In genomic region chr1:151897861-151898468, GRCh38 we compare ENCODE assay signal across 17 cellular contexts. TPM values are rescaled to one million over a fixed set of nuclear protein-coding genes. Genes with fewer than 3 reads are reported as not detected.
DNase-seq lines count a peak whose midpoint lies in the region; ATAC-seq and TF ChIP-seq lines count a peak whose summit lies in the region.
"Had no signal": no experiment of that assay in that cellular context is flagged by ENCODE, and none has a peak within 500 bp of the region (broad histone marks: within the 10 kb centered on the region; RNA-seq: fewer than 3 reads in every experiment).

No MANE protein-coding gene starts in this region.

- peaks cover 4% of the 10 kb centered on the region for H3K9me3 ChIP-seq in CD4-positive, alpha-beta T cell (ENCODE audit: control insufficient read depth, low read length)
- H3K9me3 ChIP-seq in CD8-positive, alpha-beta memory T cell (ENCODE audit: low read length): no peaks in the 10 kb centered on the region
- H3K9me3 ChIP-seq in hepatocyte (ENCODE audit: low read depth): no peaks in the 10 kb centered on the region
- H3K9me3 ChIP-seq: neutrophil, right lobe of liver had no signal

- H3K36me3 Mint-ChIP-seq in CD4-positive, alpha-beta T cell (ENCODE audit: low read depth): peaks cover 73% of the 10 kb centered on the region
- H3K36me3 Mint-ChIP-seq in CD8-positive, alpha-beta memory T cell: peaks cover 20 to 57% (median 32%) of the 10 kb centered on the region in 3 donors
- peaks cover 42% of the 10 kb centered on the region for H3K36me3 Mint-ChIP-seq in activated T-helper 1 cell treated with anti-CD3 and anti-CD28 coated beads, Interleukin-12 subunit alpha, Interleukin-12 subunit beta, Interleukin-2, Interleukin-4 antibody, amounts not matched to agents 30 ng/mL and 10 ng/mL and 1 ng/mL, durations not matched to agents 14 hours and 24 hours and 36 hours (ENCODE audit: low read depth)

- peaks cover 4% of the 10 kb centered on the region for H3K36me3 ChIP-seq in CD8-positive, alpha-beta memory T cell (ENCODE audit: insufficient read depth, low read length)
- no peaks in the 10 kb centered on the region for H3K36me3 ChIP-seq in hepatocyte (replicated peaks; ENCODE audit: insufficient read depth, low read depth)
- H3K36me3 ChIP-seq: neutrophil had no signal

- DNase-seq in CD4-positive, alpha-beta T cell: peak in 3 of 10 experiments; percentile 8 to 18 (median 15)
- DNase-seq in CD8-positive, alpha-beta memory T cell: no peak
- DNase-seq in activated T-helper 1 cell treated with anti-CD3 and anti-CD28 coated beads, Interleukin-12 subunit alpha, Interleukin-12 subunit beta, Interleukin-2, Interleukin-4 antibody, amounts not matched to agents 30 ng/mL and 10 ng/mL and 1 ng/mL, durations not matched to agents 14 hours and 24 hours and 36 hours (ENCODE audit: low spot score): no peak
- DNase-seq in hepatocyte (ENCODE audit: low spot score): no peak
- no peak for DNase-seq in NCI-H748 (lab: John Stamatoyannopoulos, UW; ENCODE audit: unreplicated experiment)
- DNase-seq in NCI-H2081 (lab: John Stamatoyannopoulos, UW): no peak
- DNase-seq: midbrain, NCI-H524 treated with DMSO at 0.1 percent for 48 hours, right lobe of liver had no signal

- peaks cover 59% of the 10 kb centered on the region for H3K79me2 ChIP-seq in hepatocyte

- CTCF ChIA-PET in CD4-positive, alpha-beta T cell (lab: Charles Lee): interaction anchor here (1.2 to 6.2 kb wide), 8 partner anchors 9 to 137 kb away, joined by 3 to 27 read pairs (median 5); partner anchors contain the start of gene THEM4
- CTCF ChIA-PET in CD8-positive, alpha-beta memory T cell (lab: Charles Lee): interaction anchor here (1.0 to 3.8 kb wide), 7 partner anchors 9 to 103 kb away, joined by 3 to 12 read pairs (median 7); partner anchors contain the start of gene THEM4

- peaks cover 49% of the 10 kb centered on the region for H3K4me1 ChIP-seq in CD8-positive, alpha-beta memory T cell (ENCODE audit: insufficient read depth, low read length)
- H3K4me1 ChIP-seq in hepatocyte (ENCODE audit: insufficient read depth): peaks cover 4% of the 10 kb centered on the region

- POLR2A ChIA-PET in CD4-positive, alpha-beta T cell (lab: Charles Lee): interaction anchor here (0.7 to 7.8 kb wide), 16 partner anchors 10 to 498 kb away, joined by 3 to 106 read pairs (median 4); partner anchors contain the start of genes C2CD4D, MRPL9, S100A10 and TDRKH
- POLR2A ChIA-PET in CD8-positive, alpha-beta memory T cell (lab: Charles Lee): interaction anchor here (0.9 to 2.6 kb wide), 4 partner anchors 9 to 135 kb away, joined by 4 to 9 read pairs (median 6); partner anchors contain the start of genes MRPL9 and THEM4

- H3K27me3 ChIP-seq in CD4-positive, alpha-beta T cell (ENCODE audit: control insufficient read depth, insufficient read depth, low read length): no peaks in the 10 kb centered on the region
- no peaks in the 10 kb centered on the region for H3K27me3 ChIP-seq in CD8-positive, alpha-beta memory T cell (ENCODE audit: insufficient read depth, low read length, poor library complexity, severe bottlenecking)
- no peaks in the 10 kb centered on the region for H3K27me3 ChIP-seq in hepatocyte
- H3K27me3 ChIP-seq: neutrophil, right lobe of liver had no signal

- H3K27ac Mint-ChIP-seq in CD4-positive, alpha-beta T cell: peak overlapping the region; percentile 96
- peak overlapping the region; percentile 81 to 98 (median 93) for H3K27ac Mint-ChIP-seq in CD8-positive, alpha-beta memory T cell
- peak overlapping the region; percentile 63 for H3K27ac Mint-ChIP-seq in activated T-helper 1 cell treated with anti-CD3 and anti-CD28 coated beads, Interleukin-12 subunit alpha, Interleukin-12 subunit beta, Interleukin-2, Interleukin-4 antibody, amounts not matched to agents 30 ng/mL and 10 ng/mL and 1 ng/mL, durations not matched to agents 14 hours and 24 hours and 36 hours
- H3K27ac Mint-ChIP-seq: type B pancreatic cell had no signal

- H3K4me1 Mint-ChIP-seq in CD4-positive, alpha-beta T cell (ENCODE audit: low read depth): peaks cover 80% of the 10 kb centered on the region
- H3K4me1 Mint-ChIP-seq in CD8-positive, alpha-beta memory T cell: peaks cover 55 to 71% (median 70%) of the 10 kb centered on the region in 3 donors
- H3K4me1 Mint-ChIP-seq in activated T-helper 1 cell treated with anti-CD3 and anti-CD28 coated beads, Interleukin-12 subunit alpha, Interleukin-12 subunit beta, Interleukin-2, Interleukin-4 antibody, amounts not matched to agents 30 ng/mL and 10 ng/mL and 1 ng/mL, durations not matched to agents 14 hours and 24 hours and 36 hours (ENCODE audit: low read depth): peaks cover 48% of the 10 kb centered on the region

- H3K9me3 Mint-ChIP-seq in CD4-positive, alpha-beta T cell: peaks cover 12% of the 10 kb centered on the region
- H3K9me3 Mint-ChIP-seq in CD8-positive, alpha-beta memory T cell: peaks cover 0 to 30% (median 15%) of the 10 kb centered on the region in 5 donors
- peaks cover 29% of the 10 kb centered on the region for H3K9me3 Mint-ChIP-seq in activated T-helper 1 cell treated with anti-CD3 and anti-CD28 coated beads, Interleukin-12 subunit alpha, Interleukin-12 subunit beta, Interleukin-2, Interleukin-4 antibody, amounts not matched to agents 30 ng/mL and 10 ng/mL and 1 ng/mL, durations not matched to agents 14 hours and 24 hours and 36 hours

- H3K9me2 ChIP-seq in hepatocyte (replicated peaks; ENCODE audit: insufficient read depth): no peaks in the 10 kb centered on the region

- intact Hi-C loops in CD4-positive, alpha-beta T cell (cut with DNase I, micrococcal nuclease): loop anchor here in 1 of 2 experiments (2.0 kb wide), 1 partner anchor 13 kb away; no protein-coding TSS in a partner anchor
- intact Hi-C loops in activated T-helper 1 cell treated with anti-CD3 and anti-CD28 coated beads, Interleukin-12 subunit alpha, Interleukin-12 subunit beta, Interleukin-2, Interleukin-4 antibody, amounts not matched to agents 30 ng/mL and 10 ng/mL and 1 ng/mL, durations not matched to agents 14 hours and 24 hours and 36 hours (cut with micrococcal nuclease): loop anchor here (1.0 kb wide), 1 partner anchor 11 kb away; the partner anchor contains the start of gene THEM4

- peak overlapping the region; percentile 83 for H3K4me3 Mint-ChIP-seq in CD4-positive, alpha-beta T cell
- H3K4me3 Mint-ChIP-seq in CD8-positive, alpha-beta memory T cell: peak overlapping the region in 6 of 7 donors; percentile 64 to 82 (median 75)
- H3K4me3 Mint-ChIP-seq in activated T-helper 1 cell treated with anti-CD3 and anti-CD28 coated beads, Interleukin-12 subunit alpha, Interleukin-12 subunit beta, Interleukin-2, Interleukin-4 antibody, amounts not matched to agents 30 ng/mL and 10 ng/mL and 1 ng/mL, durations not matched to agents 14 hours and 24 hours and 36 hours: peak overlapping the region; percentile 60
- H3K4me3 Mint-ChIP-seq: type B pancreatic cell had no signal

- peak; percentile 29 for ATAC-seq in CD4-positive, alpha-beta T cell (ENCODE audit: poor library complexity)
- ATAC-seq in HG03469 (IDR thresholded peaks at IDR 0.05; ENCODE audit: unreplicated experiment): no peak
- ATAC-seq: left colon had no signal

- no peak for TF ChIP-seq CTCF in CD4-positive, alpha-beta T cell (IDR thresholded peaks at IDR 0.05)
- no peak for TF ChIP-seq CTCF in hepatocyte (IDR thresholded peaks at IDR 0.05; ENCODE audit: poor library complexity)

- H2AFZ ChIP-seq in hepatocyte: no peak overlapping the region

- H3K27ac ChIP-seq in CD4-positive, alpha-beta T cell (ENCODE audit: low read depth, low read length): peak overlapping the region; percentile 81
- H3K27ac ChIP-seq in CD8-positive, alpha-beta memory T cell (ENCODE audit: low read depth, low read length): no peak overlapping the region
- H3K27ac ChIP-seq in hepatocyte: peak overlapping the region; percentile 19
- H3K27ac ChIP-seq: neutrophil, right lobe of liver had no signal

- peak overlapping the region; percentile 40 for H3K4me3 ChIP-seq in CD8-positive, alpha-beta memory T cell (ENCODE audit: low read length)
- H3K4me3 ChIP-seq in hepatocyte: no peak overlapping the region
- H3K4me3 ChIP-seq: right lobe of liver had no signal

- H4K20me1 ChIP-seq in hepatocyte (ENCODE audit: insufficient read depth, poor library complexity, severe bottlenecking): no peaks in the 10 kb centered on the region

- no peaks in the 10 kb centered on the region for H3K27me3 Mint-ChIP-seq in CD4-positive, alpha-beta T cell
- no peaks in the 10 kb centered on the region for H3K27me3 Mint-ChIP-seq in CD8-positive, alpha-beta memory T cell
- no peaks in the 10 kb centered on the region for H3K27me3 Mint-ChIP-seq in activated T-helper 1 cell treated with anti-CD3 and anti-CD28 coated beads, Interleukin-12 subunit alpha, Interleukin-12 subunit beta, Interleukin-2, Interleukin-4 antibody, amounts not matched to agents 30 ng/mL and 10 ng/mL and 1 ng/mL, durations not matched to agents 14 hours and 24 hours and 36 hours (ENCODE audit: insufficient read depth)
- H3K27me3 Mint-ChIP-seq: IgD-negative memory B cell, type B pancreatic cell had no signal

- 82% methylated on average over 11 of the region's 11 CpGs for WGBS in hepatocyte (ENCODE audit: low lambda C conversion rate, missing lambda C conversion rate)

- no peak overlapping the region for H3K4me2 ChIP-seq in hepatocyte

RNA-seq across cellular contexts. Expression of gene THEM4, which starts 11.3 kb away (rescaled TPM):
- 10 to 100 TPM; 24.0 to 24.5 TPM for total RNA-seq in CD4-positive, alpha-beta T cell
- total RNA-seq in CD8-positive, alpha-beta memory T cell: 10 to 100 TPM; 31.4 to 31.7 TPM
- 77.0 TPM for polyA plus RNA-seq in CD8-positive, alpha-beta memory T cell
- 24.7 and 27.5 TPM in 2 replicates for total RNA-seq in activated T-helper 1 cell treated with anti-CD3 and anti-CD28 coated beads, Interleukin-12 subunit alpha, Interleukin-12 subunit beta, Interleukin-2, Interleukin-4 antibody, amounts not matched to agents 30 ng/mL and 10 ng/mL and 1 ng/mL, durations not matched to agents 14 hours and 24 hours and 36 hours
- total RNA-seq in hepatocyte: 18.6 and 24.8 TPM in 2 replicates
- polyA plus RNA-seq in hepatocyte: 20.2 and 25.2 TPM in 2 replicates

RNA-seq across cellular contexts. Expression of gene THEM5, which starts 44.5 kb away (rescaled TPM):
- not detected for total RNA-seq in CD4-positive, alpha-beta T cell
- not detected for total RNA-seq in CD8-positive, alpha-beta memory T cell
- polyA plus RNA-seq in CD8-positive, alpha-beta memory T cell: 0.38 TPM
- total RNA-seq in activated T-helper 1 cell treated with anti-CD3 and anti-CD28 coated beads, Interleukin-12 subunit alpha, Interleukin-12 subunit beta, Interleukin-2, Interleukin-4 antibody, amounts not matched to agents 30 ng/mL and 10 ng/mL and 1 ng/mL, durations not matched to agents 14 hours and 24 hours and 36 hours: not detected in 2 replicates
- total RNA-seq in hepatocyte: not detected in 2 replicates
- 0.21 and 0.32 TPM in 2 replicates for polyA plus RNA-seq in hepatocyte
- total RNA-seq: Daoy, left colon, OCI-LY7, right lobe of liver had no signal
- polyA plus RNA-seq: BJ, IgD-negative memory B cell had no signal

RNA-seq across cellular contexts. Expression of gene C2CD4D, which starts 58.3 kb away (rescaled TPM):
- total RNA-seq in CD4-positive, alpha-beta T cell: under 1 TPM; 0.75 to 0.88 TPM
- 1 to 10 TPM; 1.9 to 2.0 TPM for total RNA-seq in CD8-positive, alpha-beta memory T cell
- polyA plus RNA-seq in CD8-positive, alpha-beta memory T cell: 3.7 TPM
- 1.0 and 1.2 TPM in 2 replicates for total RNA-seq in activated T-helper 1 cell treated with anti-CD3 and anti-CD28 coated beads, Interleukin-12 subunit alpha, Interleukin-12 subunit beta, Interleukin-2, Interleukin-4 antibody, amounts not matched to agents 30 ng/mL and 10 ng/mL and 1 ng/mL, durations not matched to agents 14 hours and 24 hours and 36 hours
- total RNA-seq in hepatocyte: 0.72 TPM in 1 of 2 replicates, not detected in the other
- 0.96 and 1.1 TPM in 2 replicates for polyA plus RNA-seq in hepatocyte
- total RNA-seq: Daoy, OCI-LY7, right lobe of liver had no signal
- polyA plus RNA-seq: BJ had no signal
